1 cellular context compared by ENCODE assay signal in genomic region chr1:51671527-51672325, GRCh38.
TF ChIP-seq lines count a peak whose summit lies in the region.

No MANE protein-coding gene starts in this region.

TF ChIP-seq in HEK293, 187 proteins besides CTCF, POLR2A, EP300 and RAD21 (continued from another document):
- TF ChIP-seq TRIM28 (IDR thresholded peaks at IDR 0.05; ENCODE audit: borderline replicate concordance, low read length): peak; percentile 94
- TF ChIP-seq RBAK (tag by site-specific recombination; IDR thresholded peaks at IDR 0.05): no peak
- TF ChIP-seq ZNF610 (tag by site-specific recombination; IDR thresholded peaks at IDR 0.05; ENCODE audit: borderline replicate concordance): 0 out of 2 replicates have a peak, but pooled peaks have one; percentile 14
- no peak for TF ChIP-seq SCRT2 (tag by site-specific recombination; IDR thresholded peaks at IDR 0.05)
- TF ChIP-seq ZNF514 (tag by site-specific recombination; IDR thresholded peaks at IDR 0.05): no peak
- TF ChIP-seq ZNF266 (tag by site-specific recombination; IDR thresholded peaks at IDR 0.05; ENCODE audit: low read depth): no peak
- TF ChIP-seq ZNF24 (tag by site-specific recombination; IDR thresholded peaks at IDR 0.05): peak; percentile 61
- TF ChIP-seq WT1 (tag by site-specific recombination; IDR thresholded peaks at IDR 0.05): peak; percentile 60; the same call in 1 of the 2 replicates
- no peak for TF ChIP-seq ZFP3 (tag by site-specific recombination; IDR thresholded peaks at IDR 0.05; ENCODE audit: low read depth)
- peak; percentile 70 for TF ChIP-seq TCF7L2 (IDR thresholded peaks at IDR 0.05; ENCODE audit: borderline replicate concordance, low read depth, low read length)
- TF ChIP-seq ZBTB8A (tag by site-specific recombination; IDR thresholded peaks at IDR 0.05): peak; percentile 26; the same call in 1 of the 2 replicates
- no peak for TF ChIP-seq ZNF10 (tag by site-specific recombination; IDR thresholded peaks at IDR 0.05)
- TF ChIP-seq MEIS1 (CRISPR knock-in tag; IDR thresholded peaks at IDR 0.05; ENCODE audit: borderline replicate concordance): peak; percentile 81; the same call in 1 of the 2 replicates
- TF ChIP-seq ZNF560 (tag by site-specific recombination; IDR thresholded peaks at IDR 0.05; ENCODE audit: borderline replicate concordance): no peak
- no peak for TF ChIP-seq ZNF501 (tag by site-specific recombination; IDR thresholded peaks at IDR 0.05)
- TF ChIP-seq, protein P1, sequence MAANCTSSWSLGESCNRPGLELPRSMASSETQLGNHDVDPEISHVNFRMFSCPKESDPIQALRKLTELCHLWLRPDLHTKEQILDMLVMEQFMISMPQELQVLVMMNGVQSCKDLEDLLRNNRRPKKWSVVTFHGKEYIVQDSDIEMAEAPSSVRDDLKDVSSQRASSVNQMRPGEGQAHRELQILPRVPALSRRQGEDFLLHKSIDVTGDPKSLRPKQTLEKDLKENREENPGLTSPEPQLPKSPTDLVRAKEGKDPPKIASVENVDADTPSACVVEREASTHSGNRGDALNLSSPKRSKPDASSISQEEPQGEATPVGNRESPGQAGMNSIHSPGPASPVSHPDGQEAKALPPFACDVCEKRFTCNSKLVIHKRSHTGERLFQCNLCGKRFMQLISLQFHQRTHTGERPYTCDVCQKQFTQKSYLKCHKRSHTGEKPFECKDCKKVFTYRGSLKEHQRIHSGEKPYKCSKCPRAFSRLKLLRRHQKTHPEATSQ (tag by site-specific recombination; IDR thresholded peaks at IDR 0.05): no peak
- TF ChIP-seq ZBTB1 (tag by site-specific recombination; IDR thresholded peaks at IDR 0.05): no peak
- TF ChIP-seq ZBTB11 (tag by site-specific recombination; conservative IDR thresholded peaks at IDR 0.05; ENCODE audit: low read depth): peak; percentile 56; the same call in 1 of the 2 replicates
- no peak for TF ChIP-seq ZNF140 (tag by site-specific recombination; IDR thresholded peaks at IDR 0.05)
- TF ChIP-seq, protein P2, sequence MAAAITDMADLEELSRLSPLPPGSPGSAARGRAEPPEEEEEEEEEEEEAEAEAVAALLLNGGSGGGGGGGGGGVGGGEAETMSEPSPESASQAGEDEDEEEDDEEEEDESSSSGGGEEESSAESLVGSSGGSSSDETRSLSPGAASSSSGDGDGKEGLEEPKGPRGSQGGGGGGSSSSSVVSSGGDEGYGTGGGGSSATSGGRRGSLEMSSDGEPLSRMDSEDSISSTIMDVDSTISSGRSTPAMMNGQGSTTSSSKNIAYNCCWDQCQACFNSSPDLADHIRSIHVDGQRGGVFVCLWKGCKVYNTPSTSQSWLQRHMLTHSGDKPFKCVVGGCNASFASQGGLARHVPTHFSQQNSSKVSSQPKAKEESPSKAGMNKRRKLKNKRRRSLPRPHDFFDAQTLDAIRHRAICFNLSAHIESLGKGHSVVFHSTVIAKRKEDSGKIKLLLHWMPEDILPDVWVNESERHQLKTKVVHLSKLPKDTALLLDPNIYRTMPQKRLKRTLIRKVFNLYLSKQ (tag by site-specific recombination; IDR thresholded peaks at IDR 0.05; ENCODE audit: borderline replicate concordance): no peak
- TF ChIP-seq ZNF133 (tag by site-specific recombination; IDR thresholded peaks at IDR 0.05): no peak
- TF ChIP-seq ZNF629 (tag by site-specific recombination; IDR thresholded peaks at IDR 0.05): peak; percentile 89
- no peak for TF ChIP-seq ZNF214 (tag by site-specific recombination; IDR thresholded peaks at IDR 0.05; ENCODE audit: borderline replicate concordance)
- TF ChIP-seq ZFP37 (tag by site-specific recombination; IDR thresholded peaks at IDR 0.05): 0 out of 2 replicates have a peak, but pooled peaks have one; percentile 63
- TF ChIP-seq, protein P3, sequence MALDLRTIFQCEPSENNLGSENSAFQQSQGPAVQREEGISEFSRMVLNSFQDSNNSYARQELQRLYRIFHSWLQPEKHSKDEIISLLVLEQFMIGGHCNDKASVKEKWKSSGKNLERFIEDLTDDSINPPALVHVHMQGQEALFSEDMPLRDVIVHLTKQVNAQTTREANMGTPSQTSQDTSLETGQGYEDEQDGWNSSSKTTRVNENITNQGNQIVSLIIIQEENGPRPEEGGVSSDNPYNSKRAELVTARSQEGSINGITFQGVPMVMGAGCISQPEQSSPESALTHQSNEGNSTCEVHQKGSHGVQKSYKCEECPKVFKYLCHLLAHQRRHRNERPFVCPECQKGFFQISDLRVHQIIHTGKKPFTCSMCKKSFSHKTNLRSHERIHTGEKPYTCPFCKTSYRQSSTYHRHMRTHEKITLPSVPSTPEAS (tag by site-specific recombination; IDR thresholded peaks at IDR 0.05): no peak
- TF ChIP-seq FEZF1 (tag by site-specific recombination; IDR thresholded peaks at IDR 0.05): peak; percentile 34; the same call in 1 of the 2 replicates
- TF ChIP-seq KLF9 (tag by site-specific recombination; IDR thresholded peaks at IDR 0.05; ENCODE audit: low read depth): no peak
- no peak for TF ChIP-seq EGR2 (tag by site-specific recombination; IDR thresholded peaks at IDR 0.05; ENCODE audit: low read depth)
- TF ChIP-seq ZEB2 (tag by site-specific recombination; IDR thresholded peaks at IDR 0.05): 0 out of 2 replicates have a peak, but pooled peaks have one; percentile 46
- TF ChIP-seq MZF1 (tag by site-specific recombination; IDR thresholded peaks at IDR 0.05; ENCODE audit: borderline replicate concordance): no peak
- no peak for TF ChIP-seq ZNF211 (tag by site-specific recombination; IDR thresholded peaks at IDR 0.05; ENCODE audit: low read depth)
- no peak for TF ChIP-seq ZNF623 (tag by site-specific recombination; IDR thresholded peaks at IDR 0.05)
- no peak for TF ChIP-seq ZNF37A (tag by site-specific recombination; IDR thresholded peaks at IDR 0.05)
- no peak for TF ChIP-seq ZNF596 (tag by site-specific recombination; IDR thresholded peaks at IDR 0.05)
- peak; percentile 88 for TF ChIP-seq OSR2 (tag by site-specific recombination; IDR thresholded peaks at IDR 0.05)
- no peak for TF ChIP-seq ZNF639 (tag by site-specific recombination; IDR thresholded peaks at IDR 0.05)
- no peak for TF ChIP-seq ZNF138 (tag by site-specific recombination; IDR thresholded peaks at IDR 0.05; ENCODE audit: borderline replicate concordance)
- TF ChIP-seq HOXA7 (CRISPR knock-in tag; IDR thresholded peaks at IDR 0.05; ENCODE audit: borderline replicate concordance): no peak
- TF ChIP-seq, protein P4, sequence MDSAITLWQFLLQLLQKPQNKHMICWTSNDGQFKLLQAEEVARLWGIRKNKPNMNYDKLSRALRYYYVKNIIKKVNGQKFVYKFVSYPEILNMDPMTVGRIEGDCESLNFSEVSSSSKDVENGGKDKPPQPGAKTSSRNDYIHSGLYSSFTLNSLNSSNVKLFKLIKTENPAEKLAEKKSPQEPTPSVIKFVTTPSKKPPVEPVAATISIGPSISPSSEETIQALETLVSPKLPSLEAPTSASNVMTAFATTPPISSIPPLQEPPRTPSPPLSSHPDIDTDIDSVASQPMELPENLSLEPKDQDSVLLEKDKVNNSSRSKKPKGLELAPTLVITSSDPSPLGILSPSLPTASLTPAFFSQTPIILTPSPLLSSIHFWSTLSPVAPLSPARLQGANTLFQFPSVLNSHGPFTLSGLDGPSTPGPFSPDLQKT (IDR thresholded peaks at IDR 0.05; ENCODE audit: borderline replicate concordance, low read depth, low read length): peak; percentile 96
- TF ChIP-seq PRDM1 (tag by site-specific recombination; IDR thresholded peaks at IDR 0.05): peak; percentile 81
- TF ChIP-seq REPIN1 (tag by site-specific recombination; IDR thresholded peaks at IDR 0.05; ENCODE audit: low read depth): no peak
- TF ChIP-seq, protein P5, sequence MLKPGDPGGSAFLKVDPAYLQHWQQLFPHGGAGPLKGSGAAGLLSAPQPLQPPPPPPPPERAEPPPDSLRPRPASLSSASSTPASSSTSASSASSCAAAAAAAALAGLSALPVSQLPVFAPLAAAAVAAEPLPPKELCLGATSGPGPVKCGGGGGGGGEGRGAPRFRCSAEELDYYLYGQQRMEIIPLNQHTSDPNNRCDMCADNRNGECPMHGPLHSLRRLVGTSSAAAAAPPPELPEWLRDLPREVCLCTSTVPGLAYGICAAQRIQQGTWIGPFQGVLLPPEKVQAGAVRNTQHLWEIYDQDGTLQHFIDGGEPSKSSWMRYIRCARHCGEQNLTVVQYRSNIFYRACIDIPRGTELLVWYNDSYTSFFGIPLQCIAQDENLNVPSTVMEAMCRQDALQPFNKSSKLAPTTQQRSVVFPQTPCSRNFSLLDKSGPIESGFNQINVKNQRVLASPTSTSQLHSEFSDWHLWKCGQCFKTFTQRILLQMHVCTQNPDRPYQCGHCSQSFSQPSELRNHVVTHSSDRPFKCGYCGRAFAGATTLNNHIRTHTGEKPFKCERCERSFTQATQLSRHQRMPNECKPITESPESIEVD (tag by site-specific recombination; IDR thresholded peaks at IDR 0.05): peak; percentile 70
- TF ChIP-seq, protein P6, sequence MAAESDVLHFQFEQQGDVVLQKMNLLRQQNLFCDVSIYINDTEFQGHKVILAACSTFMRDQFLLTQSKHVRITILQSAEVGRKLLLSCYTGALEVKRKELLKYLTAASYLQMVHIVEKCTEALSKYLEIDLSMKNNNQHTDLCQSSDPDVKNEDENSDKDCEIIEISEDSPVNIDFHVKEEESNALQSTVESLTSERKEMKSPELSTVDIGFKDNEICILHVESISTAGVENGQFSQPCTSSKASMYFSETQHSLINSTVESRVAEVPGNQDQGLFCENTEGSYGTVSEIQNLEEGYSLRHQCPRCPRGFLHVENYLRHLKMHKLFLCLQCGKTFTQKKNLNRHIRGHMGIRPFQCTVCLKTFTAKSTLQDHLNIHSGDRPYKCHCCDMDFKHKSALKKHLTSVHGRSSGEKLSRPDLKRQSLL (tag by site-specific recombination; IDR thresholded peaks at IDR 0.05): no peak
- TF ChIP-seq SP7 (tag by site-specific recombination; IDR thresholded peaks at IDR 0.05): 0 out of 2 replicates have a peak, but pooled peaks have one; percentile 41
- TF ChIP-seq, protein P7, sequence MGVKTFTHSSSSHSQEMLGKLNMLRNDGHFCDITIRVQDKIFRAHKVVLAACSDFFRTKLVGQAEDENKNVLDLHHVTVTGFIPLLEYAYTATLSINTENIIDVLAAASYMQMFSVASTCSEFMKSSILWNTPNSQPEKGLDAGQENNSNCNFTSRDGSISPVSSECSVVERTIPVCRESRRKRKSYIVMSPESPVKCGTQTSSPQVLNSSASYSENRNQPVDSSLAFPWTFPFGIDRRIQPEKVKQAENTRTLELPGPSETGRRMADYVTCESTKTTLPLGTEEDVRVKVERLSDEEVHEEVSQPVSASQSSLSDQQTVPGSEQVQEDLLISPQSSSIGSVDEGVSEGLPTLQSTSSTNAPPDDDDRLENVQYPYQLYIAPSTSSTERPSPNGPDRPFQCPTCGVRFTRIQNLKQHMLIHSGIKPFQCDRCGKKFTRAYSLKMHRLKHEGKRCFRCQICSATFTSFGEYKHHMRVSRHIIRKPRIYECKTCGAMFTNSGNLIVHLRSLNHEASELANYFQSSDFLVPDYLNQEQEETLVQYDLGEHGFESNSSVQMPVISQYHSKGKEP (tag by site-specific recombination; IDR thresholded peaks at IDR 0.05): no peak
- no peak; the same call in 1 of the 2 replicates for TF ChIP-seq ZNF843 (tag by site-specific recombination; IDR thresholded peaks at IDR 0.05)
- TF ChIP-seq ZNF600 (tag by site-specific recombination; IDR thresholded peaks at IDR 0.05): peak; percentile 54; the same call in 1 of the 2 replicates
- no peak for TF ChIP-seq ZNF324 (tag by site-specific recombination; IDR thresholded peaks at IDR 0.05)
- no peak for TF ChIP-seq IKZF3 (tag by site-specific recombination; IDR thresholded peaks at IDR 0.05)
- TF ChIP-seq, protein P8, sequence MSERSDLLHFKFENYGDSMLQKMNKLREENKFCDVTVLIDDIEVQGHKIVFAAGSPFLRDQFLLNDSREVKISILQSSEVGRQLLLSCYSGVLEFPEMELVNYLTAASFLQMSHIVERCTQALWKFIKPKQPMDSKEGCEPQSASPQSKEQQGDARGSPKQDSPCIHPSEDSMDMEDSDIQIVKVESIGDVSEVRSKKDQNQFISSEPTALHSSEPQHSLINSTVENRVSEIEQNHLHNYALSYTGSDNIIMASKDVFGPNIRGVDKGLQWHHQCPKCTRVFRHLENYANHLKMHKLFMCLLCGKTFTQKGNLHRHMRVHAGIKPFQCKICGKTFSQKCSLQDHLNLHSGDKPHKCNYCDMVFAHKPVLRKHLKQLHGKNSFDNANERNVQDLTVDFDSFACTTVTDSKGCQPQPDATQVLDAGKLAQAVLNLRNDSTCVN (tag by site-specific recombination; optimal IDR thresholded peaks at IDR 0.05): no peak
- 0 out of 2 replicates have a peak, but pooled peaks have one; percentile 35 for TF ChIP-seq ZBTB48 (tag by site-specific recombination; IDR thresholded peaks at IDR 0.05)
- TF ChIP-seq ZBTB17 (tag by site-specific recombination; IDR thresholded peaks at IDR 0.05): no peak
